Comparison of ENCODE assay signal across 36 cellular contexts in genomic region chr1:180510882-180511281, GRCh38. TPM values are rescaled to one million over a fixed set of nuclear protein-coding genes. Genes with fewer than 3 reads are reported as not detected.
"Had no signal": no experiment of that assay in that cellular context is flagged by ENCODE, and none has a peak within 500 bp of the region (broad histone marks: within the 10 kb centered on the region; RNA-seq: fewer than 3 reads in every experiment).

No MANE protein-coding gene starts in this region.

- H3K36me3 ChIP-seq: MG63 had no signal

- H3K9ac ChIP-seq: KMS-11 had no signal

- H3K4me3 ChIP-seq: MG63 had no signal

- H3K4me2 ChIP-seq: KMS-11 had no signal

- DNase-seq: Karpas-422, Kasumi-1, MG63, MM.1S, MV-4-11, NCI-H1048, NCI-H1092, NCI-H1092 treated with DMSO at 0.1 percent for 48 hours, NCI-H1105, NCI-H1105 treated with DMSO at 0.1 percent for 48 hours, NCI-H1417, NCI-H1417 treated with DMSO at 0.1 percent for 48 hours, NCI-H1436, NCI-H1436 treated with DMSO at 0.1 percent for 48 hours, NCI-H146, NCI-H1694, NCI-H1694 treated with DMSO at 0.1 percent for 48 hours, NCI-H187, NCI-H187 treated with DMSO at 0.1 percent for 48 hours, NCI-H1930, NCI-H2029, NCI-H2029 treated with DMSO at 0.1 percent for 48 hours, NCI-H2081, NCI-H2081 treated with DMSO at 0.1 percent for 48 hours, NCI-H2107, NCI-H2171, NCI-H2171 treated with DMSO at 0.1 percent for 48 hours, NCI-H2227 treated with DMSO at 0.1 percent for 48 hours, NCI-H226, NCI-H345, NCI-H446, NCI-H446 treated with DMSO at 0.1 percent for 48 hours, NCI-H510A had no signal

- H3K27me3 ChIP-seq: MG63 had no signal

- H3K27ac ChIP-seq: KMS-11 had no signal

RNA-seq across cellular contexts. Expression of gene OVAAL, which starts 47.9 kb away (rescaled TPM):
- total RNA-seq: MCF 10A, NCI-H460 had no signal
